ENCODE assay signal across 9 cellular contexts in genomic region chrX:57595381-57595811, GRCh38. TPM values are rescaled to one million over a fixed set of nuclear protein-coding genes. Genes with fewer than 3 reads are reported as not detected.
DNase-seq lines count a peak whose midpoint lies in the region; ATAC-seq and TF ChIP-seq lines count a peak whose summit lies in the region.
"Had no signal": no experiment of that assay in that cellular context is flagged by ENCODE, and none has a peak within 500 bp of the region (broad histone marks: within the 10 kb centered on the region; RNA-seq: fewer than 3 reads in every experiment).

No MANE protein-coding gene starts in this region.

- H3K27ac ChIP-seq in skeletal muscle tissue (ENCODE audit: low read depth, low read length) = peak overlapping the region; percentile 20

- H3K27me3 Mint-ChIP-seq in T-helper 1 cell treated with Interleukin-12 subunit alpha and Interleukin-12 subunit beta and Interleukin-4 antibody, amounts not matched to agents 30 μg/mL and 1 μg/mL, for 36 hours (ENCODE audit: low read depth) = no peaks in the 10 kb centered on the region

- ATAC-seq in activated CD4-positive, CD25-positive, alpha-beta regulatory T cell treated with anti-CD3 and anti-CD28 coated beads, Interleukin-2, amount 50 U/mL, for 24 hours = peak; percentile 32 to 54
- ATAC-seq in GM18870 (IDR thresholded peaks at IDR 0.05; ENCODE audit: unreplicated experiment) = no peak

- peak overlapping the region; percentile 40 to 51 (median 50) for H3K9ac ChIP-seq in skeletal muscle tissue (ENCODE audit: low read depth in 1 of 3, low read length in 3 of 3)

- no peaks in the 10 kb centered on the region for H3K9me3 ChIP-seq in skeletal muscle tissue (ENCODE audit: control insufficient read depth in 3 of 3, low read length in 3 of 3)

- no peaks in the 10 kb centered on the region for H3K36me3 ChIP-seq in skeletal muscle tissue (ENCODE audit: control insufficient read depth in 3 of 3, insufficient read depth in 3 of 3, low read length in 3 of 3)

- H3K4me3 Mint-ChIP-seq in T-helper 1 cell treated with Interleukin-12 subunit alpha and Interleukin-12 subunit beta and Interleukin-4 antibody, amounts not matched to agents 30 μg/mL and 1 μg/mL, for 36 hours = peak overlapping the region; percentile 72

- H3K36me3 Mint-ChIP-seq in T-helper 1 cell treated with Interleukin-12 subunit alpha and Interleukin-12 subunit beta and Interleukin-4 antibody, amounts not matched to agents 30 μg/mL and 1 μg/mL, for 36 hours (ENCODE audit: low read depth) = peaks cover 13% of the 10 kb centered on the region

- TF ChIP-seq CTCF in fibroblast of villous mesenchyme (IDR thresholded peaks at IDR 0.05; ENCODE audit: insufficient read depth, low read depth, low read length) = no peak

- H3K9me3 Mint-ChIP-seq in T-helper 1 cell treated with Interleukin-12 subunit alpha and Interleukin-12 subunit beta and Interleukin-4 antibody, amounts not matched to agents 30 μg/mL and 1 μg/mL, for 36 hours = no peaks in the 10 kb centered on the region

- peaks cover 15 to 25% (median 16%) of the 10 kb centered on the region in 3 donors for H3K4me1 ChIP-seq in skeletal muscle tissue (ENCODE audit: control insufficient read depth in 3 of 3, insufficient read depth in 3 of 3, low read length in 3 of 3)

- DNase-seq in activated CD4-positive, CD25-positive, alpha-beta regulatory T cell treated with anti-CD3 and anti-CD28 coated beads, Interleukin-2, amount 50 U/mL, for 72 hours = no peak
- DNase-seq in fibroblast of villous mesenchyme (ENCODE audit: low read depth) (peak; percentile 76), pons (ENCODE audit: low spot score) (no peak)
- no peak for DNase-seq in activated CD4-positive, alpha-beta T cell treated with anti-CD3 and anti-CD28 coated beads, Interleukin-2, amount 50 U/mL, for 1 hour
- DNase-seq: AML-193 had no signal

- H3K27me3 ChIP-seq in skeletal muscle tissue (ENCODE audit: control insufficient read depth in 3 of 3, insufficient read depth in 3 of 3, low read length in 3 of 3) = no peaks in the 10 kb centered on the region

- H3K4me3 ChIP-seq in fibroblast of villous mesenchyme (ENCODE audit: low read depth, low read length) (peak overlapping the region; percentile 37), skeletal muscle tissue (ENCODE audit: low read length in 3 of 3) (peak overlapping the region; percentile 1 to 56 (median 17))

- H3K27ac Mint-ChIP-seq in T-helper 1 cell treated with Interleukin-12 subunit alpha and Interleukin-12 subunit beta and Interleukin-4 antibody, amounts not matched to agents 30 μg/mL and 1 μg/mL, for 36 hours = no peak overlapping the region

- peaks cover 35% of the 10 kb centered on the region for H3K4me1 Mint-ChIP-seq in T-helper 1 cell treated with Interleukin-12 subunit alpha and Interleukin-12 subunit beta and Interleukin-4 antibody, amounts not matched to agents 30 μg/mL and 1 μg/mL, for 36 hours (ENCODE audit: low read depth)

RNA-seq across cellular contexts. Expression of gene ZXDB, which starts 3.6 kb away (rescaled TPM):
- 7.7 and 10.4 TPM in 2 replicates for total RNA-seq in fibroblast of villous mesenchyme
- 6.3 TPM for total RNA-seq in skeletal muscle tissue
